Comparison of ENCODE assay signal across 14 cellular contexts in genomic region chr15:95086543-95087252, GRCh38.
DNase-seq lines count a peak whose midpoint lies in the region; ATAC-seq and TF ChIP-seq lines count a peak whose summit lies in the region.
"Had no signal": no experiment of that assay in that cellular context is flagged by ENCODE, and none has a peak within 500 bp of the region (broad histone marks: within the 10 kb centered on the region; RNA-seq: fewer than 3 reads in every experiment).

No MANE protein-coding gene starts in this region.

- TF ChIP-seq POLR2A in vagina (IDR thresholded peaks at IDR 0.05) = no peak

- TF ChIP-seq CTCF in HFFc6 (IDR thresholded peaks at IDR 0.05) (no peak), mammary epithelial cell (conservative IDR thresholded peaks at IDR 0.05 in 1 of 2, IDR thresholded peaks at IDR 0.05 in 1 of 2; ENCODE audit: extremely low read depth in 1 of 2, insufficient read depth in 1 of 2, low read depth in 1 of 2, low read length in 2 of 2) (no peak), hepatocyte (IDR thresholded peaks at IDR 0.05; ENCODE audit: poor library complexity) (no peak), vagina (IDR thresholded peaks at IDR 0.05) (no peak)

- H3K79me2 ChIP-seq in mammary epithelial cell (ENCODE audit: insufficient read depth, low read length) (no peaks in the 10 kb centered on the region), hepatocyte (no peaks in the 10 kb centered on the region)

- dilution Hi-C loops in mammary epithelial cell (cut with HindIII; ENCODE audit: low sequenced_read_pairs) = no loop called here

- in situ Hi-C loops in mammary epithelial cell (cut with MboI; ENCODE audit: low sequenced_read_pairs in 2 of 2) = no loop called here

- H3K27me3 ChIP-seq in mammary epithelial cell (ENCODE audit: insufficient read depth, low read length) = no peaks in the 10 kb centered on the region
- no peaks in the 10 kb centered on the region for H3K27me3 ChIP-seq in hepatocyte
- no peaks in the 10 kb centered on the region for H3K27me3 ChIP-seq in vagina
- H3K27me3 ChIP-seq: ascending aorta, esophagus squamous epithelium, stomach had no signal

- H3K27me3 Mint-ChIP-seq in HFFc6 (ENCODE audit: insufficient read depth) = no peaks in the 10 kb centered on the region
- H3K27me3 Mint-ChIP-seq in activated T-cell treated with anti-CD3 and anti-CD28 coated beads, Interleukin-2, amount 50 U/mL, for 4 hours (ENCODE audit: low read depth) = no peaks in the 10 kb centered on the region

- DNase-seq in A172 (ENCODE audit: low spot score) (peak; percentile 64), HFFc6 (peak; percentile 24), mammary epithelial cell (peak; percentile 39), hepatocyte (ENCODE audit: low spot score) (peak; percentile 40), vagina (ENCODE audit: extremely low spot score in 2 of 2) (no peak)
- no peak for DNase-seq in activated T-cell treated with anti-CD3 and anti-CD28 coated beads, Interleukin-2, amount 50 U/mL, for 4 hours
- DNase-seq in activated CD8-positive, alpha-beta memory T cell treated with anti-CD3 and anti-CD28 coated beads, Interleukin-2, amount 50 U/mL, for 4 hours = no peak
- DNase-seq: esophagus squamous epithelium; KG1; pancreas; stimulated activated CD4-positive, alpha-beta T cell treated with anti-CD3 and anti-CD28 coated beads, Interleukin-2, amount 100 ng/mL, for 48 hours; stomach had no signal

- no TSS peak for BruUV-seq in mammary epithelial cell (replicated peaks; lab: Mats Ljungman, UMichigan)

- H3K4me3 Mint-ChIP-seq in HFFc6 = no peak overlapping the region
- H3K4me3 Mint-ChIP-seq in activated T-cell treated with anti-CD3 and anti-CD28 coated beads, Interleukin-2, amount 50 U/mL, for 4 hours = no peak overlapping the region

- no peak overlapping the region for H3K9ac ChIP-seq in mammary epithelial cell (ENCODE audit: insufficient read depth, low read length)

- no peaks in the 10 kb centered on the region for H3K9me3 ChIP-seq in mammary epithelial cell (replicated peaks; ENCODE audit: insufficient read depth, low read length)
- H3K9me3 ChIP-seq in hepatocyte (ENCODE audit: low read depth) = no peaks in the 10 kb centered on the region
- H3K9me3 ChIP-seq in vagina = no peaks in the 10 kb centered on the region
- H3K9me3 ChIP-seq: ascending aorta, esophagus squamous epithelium, pancreas, stomach had no signal

- WGBS in mammary epithelial cell (ENCODE audit: low coverage, missing lambda C conversion rate) = 49% methylated on average over 4 of the region's 5 CpGs
- WGBS in hepatocyte (ENCODE audit: low lambda C conversion rate, missing lambda C conversion rate) = 42% methylated on average over 5 of the region's 5 CpGs

- CTCF ChIA-PET in mammary epithelial cell (lab: Charles Lee; ENCODE audit: low non-redundant PET) = interaction anchor here (0.7 kb wide), 1 partner anchor 27 kb away, joined by 3 read pairs; no protein-coding TSS in a partner anchor

- no peaks in the 10 kb centered on the region for H3K9me2 ChIP-seq in hepatocyte (replicated peaks; ENCODE audit: insufficient read depth)

- no peak for ATAC-seq in activated T-cell treated with anti-CD3 and anti-CD28 coated beads, Interleukin-2, amount 50 U/mL, for 4 hours
- no peak for ATAC-seq in HG03520 (IDR thresholded peaks at IDR 0.05; ENCODE audit: unreplicated experiment)

- no peaks in the 10 kb centered on the region for H3K36me3 Mint-ChIP-seq in HFFc6 (ENCODE audit: low read depth)
- H3K36me3 Mint-ChIP-seq in activated T-cell treated with anti-CD3 and anti-CD28 coated beads, Interleukin-2, amount 50 U/mL, for 4 hours (ENCODE audit: insufficient read depth) = no peaks in the 10 kb centered on the region

- no peak overlapping the region for H3K27ac ChIP-seq in mammary epithelial cell (ENCODE audit: insufficient read depth, low read depth, low read length)
- H3K27ac ChIP-seq in hepatocyte = peak overlapping the region; percentile 69
- no peak overlapping the region for H3K27ac ChIP-seq in vagina
- H3K27ac ChIP-seq: ascending aorta, pancreas, stomach had no signal

- no peaks in the 10 kb centered on the region for H4K20me1 ChIP-seq in mammary epithelial cell (ENCODE audit: insufficient read depth, low read length)
- H4K20me1 ChIP-seq in hepatocyte (ENCODE audit: insufficient read depth, poor library complexity, severe bottlenecking) = no peaks in the 10 kb centered on the region

- H3K4me2 ChIP-seq in mammary epithelial cell (ENCODE audit: insufficient read depth, low read depth, low read length) (peak overlapping the region; percentile 56), hepatocyte (peak overlapping the region; percentile 26)

- peaks cover 14% of the 10 kb centered on the region; the same call in 1 of the 2 replicates for H3K4me1 Mint-ChIP-seq in HFFc6 (ENCODE audit: low read depth)
- no peaks in the 10 kb centered on the region for H3K4me1 Mint-ChIP-seq in activated T-cell treated with anti-CD3 and anti-CD28 coated beads, Interleukin-2, amount 50 U/mL, for 4 hours (ENCODE audit: low read depth)

- H3K9me3 Mint-ChIP-seq in HFFc6 = no peaks in the 10 kb centered on the region
- H3K9me3 Mint-ChIP-seq in activated T-cell treated with anti-CD3 and anti-CD28 coated beads, Interleukin-2, amount 50 U/mL, for 4 hours = no peaks in the 10 kb centered on the region

- H2AFZ ChIP-seq in mammary epithelial cell (ENCODE audit: low read depth, low read length) (peak overlapping the region; percentile 44), hepatocyte (no peak overlapping the region)

- H3K27ac Mint-ChIP-seq in HFFc6 = no peak overlapping the region; the same call in 1 of the 2 replicates

- H3K36me3 ChIP-seq in mammary epithelial cell (ENCODE audit: insufficient read depth, low read length) (no peaks in the 10 kb centered on the region), hepatocyte (replicated peaks; ENCODE audit: insufficient read depth, low read depth) (no peaks in the 10 kb centered on the region), vagina (no peaks in the 10 kb centered on the region)
- H3K36me3 ChIP-seq: ascending aorta, esophagus squamous epithelium, pancreas, stomach had no signal

- peaks cover 14% of the 10 kb centered on the region for H3K4me1 ChIP-seq in mammary epithelial cell (ENCODE audit: insufficient read depth, low read length)
- H3K4me1 ChIP-seq in hepatocyte (ENCODE audit: insufficient read depth) = peaks cover 17% of the 10 kb centered on the region
- no peaks in the 10 kb centered on the region for H3K4me1 ChIP-seq in vagina
- H3K4me1 ChIP-seq: ascending aorta, esophagus squamous epithelium, pancreas, stomach had no signal

- H3K4me3 ChIP-seq in mammary epithelial cell (replicated peaks in 1 of 3; ENCODE audit: insufficient read depth in 1 of 3, low read depth in 2 of 3, low read length in 3 of 3) (no peak overlapping the region), hepatocyte (no peak overlapping the region), vagina (no peak overlapping the region)
- H3K4me3 ChIP-seq: ascending aorta, esophagus squamous epithelium, pancreas, stomach had no signal

- intact Hi-C loops in mammary epithelial cell (cut with micrococcal nuclease) (no loop called here), vagina (cut with DNase I) (no loop called here)

Comparison
In these comparisons a context has a peak if more than half of its experiments do, and no peak if none do; other contexts are left out.
1. DNase-seq: peak in A172 (single experiment), HFFc6 (single experiment), mammary epithelial cell (single experiment) and hepatocyte (single experiment); none in activated T-cell treated with anti-CD3 and anti-CD28 coated beads, Interleukin-2, amount 50 U/mL, for 4 hours (single experiment), activated CD8-positive, alpha-beta memory T cell treated with anti-CD3 and anti-CD28 coated beads, Interleukin-2, amount 50 U/mL, for 4 hours (single experiment) and vagina (0 of 2).